Comparison of ENCODE assay signal across 8 cellular contexts in genomic region chr16:30417447-30418349, GRCh38. TPM values are rescaled to one million over a fixed set of nuclear protein-coding genes. Genes with fewer than 3 reads are reported as not detected.
DNase-seq lines count a peak whose midpoint lies in the region; ATAC-seq, FAIRE-seq and TF ChIP-seq lines count a peak whose summit lies in the region.

No MANE protein-coding gene starts in this region.

- peak in 1 of 2 experiments; percentile 52; a peak in 1 of 3 replicates for TF ChIP-seq POLR2A in H1 (IDR thresholded peaks at IDR 0.05; ENCODE audit: control extremely low read depth in 1 of 2, low read depth in 2 of 2, low read length in 2 of 2)

- no peak overlapping the region for H2BK15ac ChIP-seq in H1 (ENCODE audit: low read length)

- TF ChIP-seq CTCF in AG04450 (IDR thresholded peaks at IDR 0.05; ENCODE audit: low read depth, low read length): 0 out of 2 replicates have a peak, but pooled peaks have one; percentile 10
- peak; percentile 21 to 37 (median 29); a peak in 2 of 4 replicates for TF ChIP-seq CTCF in H1 (IDR thresholded peaks at IDR 0.05; ENCODE audit: control extremely low read depth in 1 of 3, insufficient read depth in 1 of 3, low read depth in 1 of 3, low read length in 3 of 3)

- no peak overlapping the region for H2BK20ac ChIP-seq in H1 (ENCODE audit: low read length)

- H3K36me3 ChIP-seq in H1 (ENCODE audit: control insufficient read depth in 2 of 4, insufficient read depth in 4 of 4, low read length in 3 of 4): peaks cover 6 to 23% (median 8%) of the 10 kb centered on the region in 4 experiments

- no peak overlapping the region for H2AFZ ChIP-seq in H1 (ENCODE audit: low read length)

- no peak overlapping the region for H3K56ac ChIP-seq in H1 (replicated peaks; ENCODE audit: insufficient read length, low read depth, low read length)

- H3K4ac ChIP-seq in H1 (replicated peaks; ENCODE audit: insufficient read length, low read depth, low read length): peak overlapping the region; percentile 34

- H4K5ac ChIP-seq in H1 (ENCODE audit: insufficient read length, low read depth, low read length): no peak overlapping the region

- no peaks in the 10 kb centered on the region for H3K9me3 ChIP-seq in AG04450 (ENCODE audit: control insufficient read depth, insufficient read depth, low read length)
- H3K9me3 ChIP-seq in H1 (ENCODE audit: insufficient read depth in 2 of 2, low read depth in 1 of 2, low read length in 1 of 2): no peaks in the 10 kb centered on the region

- no peaks in the 10 kb centered on the region for H3K27me3 ChIP-seq in AG04450 (ENCODE audit: control insufficient read depth, insufficient read depth, low read length)
- no peaks in the 10 kb centered on the region for H3K27me3 ChIP-seq in H1 (replicated peaks in 1 of 4; ENCODE audit: control insufficient read depth in 3 of 4, extremely low read depth in 1 of 4, insufficient read depth in 3 of 4, low read length in 3 of 4)

- no peak overlapping the region for H3K23ac ChIP-seq in H1 (ENCODE audit: insufficient read length)

- H3K18ac ChIP-seq in H1 (ENCODE audit: extremely low read depth, low read length): no peak overlapping the region

- H3K79me2 ChIP-seq in H1 (ENCODE audit: control insufficient read depth in 1 of 2, insufficient read depth in 2 of 2, low read length in 2 of 2): no peaks in the 10 kb centered on the region

- H3K14ac ChIP-seq in H1 (ENCODE audit: insufficient read length): no peak overlapping the region

- peak overlapping the region; percentile 71 for H4K8ac ChIP-seq in H1 (ENCODE audit: extremely low read depth, insufficient read depth, low read length)

- H3K4me2 ChIP-seq in H1 (ENCODE audit: insufficient read depth in 1 of 2, low read depth in 2 of 2, low read length in 2 of 2): peak overlapping the region; percentile 64 to 76

- 0 out of 2 replicates have a peak overlapping the region, but pooled peaks have one; percentile 32 for H2BK5ac ChIP-seq in H1 (ENCODE audit: low read depth, low read length)

- peaks cover 3 to 6% (median 5%) of the 10 kb centered on the region in 4 experiments; a peak in 6 of 7 replicates for H3K4me1 ChIP-seq in H1 (replicated peaks in 1 of 4; ENCODE audit: control insufficient read depth in 3 of 4, insufficient read depth in 4 of 4, low read length in 3 of 4)

- TF ChIP-seq EP300 in H1 (IDR thresholded peaks at IDR 0.05; ENCODE audit: borderline replicate concordance in 1 of 2, low read depth in 2 of 2, low read length in 2 of 2): no peak

- H3K9ac ChIP-seq in H1 (replicated peaks in 1 of 4; ENCODE audit: extremely low read depth in 1 of 4, low read depth in 3 of 4, low read length in 3 of 4): peak overlapping the region in 3 of 4 experiments; percentile 25 to 50 (median 32); a peak in 5 of 7 replicates

- no peak overlapping the region for H2BK12ac ChIP-seq in H1 (ENCODE audit: low read depth, low read length)

- WGBS in H1 (ENCODE audit: extremely low coverage in 1 of 2, insufficient coverage in 1 of 2, insufficient read length in 1 of 2, insufficient replicate concordance in 2 of 2, low coverage in 1 of 2, low lambda C conversion rate in 2 of 2, missing lambda C conversion rate in 1 of 2), 2 experiments: 2% methylated on average over 131 of the region's 142 CpGs; no CpG with 5 or more reads in 1 of the 2 experiments

- peak; percentile 16 to 29; a peak in 2 of 4 replicates for TF ChIP-seq RAD21 in H1 (IDR thresholded peaks at IDR 0.05 in 1 of 2, conservative IDR thresholded peaks at IDR 0.05 in 1 of 2; ENCODE audit: low read depth in 2 of 2, low read length in 2 of 2)

- DNase-seq in AG04450 (ENCODE audit: low read depth, low spot score) (peak; percentile 80), NCI-H526 (lab: John Stamatoyannopoulos, UW) (peak; percentile 85 to 98), H1 (ENCODE audit: low read depth in 1 of 2, low spot score in 2 of 2) (peak; percentile 86 to 94), mesenteric fat pad (ENCODE audit: low spot score) (peak; percentile 92)
- DNase-seq in activated CD8-positive, alpha-beta memory T cell treated with anti-CD3 and anti-CD28 coated beads for 48 hours (ENCODE audit: low read depth in 2 of 3, low spot score in 2 of 3): peak; percentile 44 to 79 (median 65)
- peak; percentile 65 for DNase-seq in stimulated activated CD8-positive, alpha-beta memory T cell treated with anti-CD3 and anti-CD28 coated beads, Interleukin-15, amount 100 ng/mL, for 1 hour (ENCODE audit: low read depth)

- H3K4me3 ChIP-seq in AG04450 (ENCODE audit: low read depth, low read length): peak overlapping the region; percentile 60
- H3K4me3 ChIP-seq in H1 (ENCODE audit: extremely low read depth in 1 of 4, insufficient read depth in 2 of 4, low read depth in 3 of 4, low read length in 4 of 4): peak overlapping the region; percentile 36 to 60 (median 50)

- no peak overlapping the region for H4K91ac ChIP-seq in H1 (replicated peaks; ENCODE audit: insufficient read length, low read length)

- H3K27ac ChIP-seq in AG04450 (ENCODE audit: low read depth, low read length) (no peak overlapping the region), H1 (ENCODE audit: low read depth, low read length) (no peak overlapping the region)

- peak; percentile 46 for ATAC-seq in GM18870 (IDR thresholded peaks at IDR 0.05; ENCODE audit: unreplicated experiment)
- ATAC-seq in HG03135 (IDR thresholded peaks at IDR 0.05; ENCODE audit: unreplicated experiment): peak; percentile 74

- no peak overlapping the region for H2BK120ac ChIP-seq in H1 (replicated peaks; ENCODE audit: low read depth, low read length)

- POLR2A ChIA-PET in AG04450 (lab: Yijun Ruan, JAX): interaction anchor here (0.6 to 2.0 kb wide), 12 partner anchors 8 to 578 kb away, joined by 3 to 13 read pairs (median 4); partner anchors contain the start of genes DCTPP1, SEPHS2, TBX6 and ZNF48
- POLR2A ChIA-PET in H1 (lab: Charles Lee; ENCODE audit: partially characterized antibody): interaction anchor here (0.6 to 4.0 kb wide), 22 partner anchors 10 to 353 kb away, joined by 3 to 34 read pairs (median 3); partner anchors contain the start of genes ALDOA, CD2BP2, DCTPP1 and ZNF48

- H2AK5ac ChIP-seq in H1 (ENCODE audit: low read depth, low read length): no peak overlapping the region

- H3K79me1 ChIP-seq in H1 (ENCODE audit: low read depth, low read length): peaks cover 6% of the 10 kb centered on the region; the same call in 1 of the 2 replicates

- FAIRE-seq in H1 (lab: Jason Lieb, UNC): no peak

- H4K20me1 ChIP-seq in H1 (replicated peaks in 1 of 2; ENCODE audit: control insufficient read depth in 1 of 2, insufficient read depth in 2 of 2, low read length in 2 of 2): peaks cover 2 to 12% of the 10 kb centered on the region in 2 experiments

- CTCF ChIA-PET in AG04450 (lab: Charles Lee): interaction anchor here (0.5 to 2.0 kb wide), 5 partner anchors 9 to 50 kb away, joined by 3 to 13 read pairs (median 4); partner anchors contain the start of genes DCTPP1 and ZNF771
- CTCF ChIA-PET in H1 (lab: Charles Lee; ENCODE audit: partially characterized antibody): interaction anchor here (0.6 to 3.3 kb wide), 14 partner anchors 8 to 212 kb away, joined by 3 to 13 read pairs (median 4); partner anchors contain the start of genes DCTPP1, ZNF48 and ZNF771

- H3K23me2 ChIP-seq in H1 (ENCODE audit: low read depth, low read length): peaks cover 8% of the 10 kb centered on the region; the same call in 1 of the 2 replicates

RNA-seq across cellular contexts. Expression of gene ZNF771, which starts 10.3 kb away (rescaled TPM):
- 9.3 and 10.1 TPM in 2 replicates for polyA plus RNA-seq in AG04450 (2011; rRNA removed)
- polyA minus RNA-seq in AG04450 (2011; rRNA and poly(A)+ RNA removed): 5.8 and 6.3 TPM in 2 replicates
- 9.6 and 10.6 TPM in 2 replicates for total RNA-seq in H1 (2021; fragmentation: NEBNext Ultra II Directional; extraction: Animal tissue kit (Norgen Biotek cat#: 25700))
- 15.7 and 20.2 TPM in 2 replicates for polyA plus RNA-seq in H1 (2011; rRNA removed)
- polyA plus RNA-seq in H1 (2011; cell fraction: cytosol; rRNA removed): 12.0 TPM
- 10.5 TPM for polyA plus RNA-seq in H1 (2011; cell fraction: nucleus; rRNA removed)
- polyA plus RNA-seq in H1 (2012, experiment 1 of 2): 5.4 to 6.8 TPM (median 6.4 TPM) in 4 replicates
- polyA plus RNA-seq in H1 (2012, experiment 2 of 2): 4.0 TPM
- 3.7 TPM for polyA plus RNA-seq in H1 (2013, experiment 1 of 2)
- 4.6 TPM for polyA plus RNA-seq in H1 (2013, experiment 2 of 2)
- 3.6 and 4.7 TPM in 2 replicates for polyA minus RNA-seq in H1 (2011; rRNA and poly(A)+ RNA removed)
- polyA minus RNA-seq in H1 (2011; cell fraction: cytosol; rRNA and poly(A)+ RNA removed): 7.8 TPM
- 11.8 TPM for polyA minus RNA-seq in H1 (2011; cell fraction: nucleus; rRNA and poly(A)+ RNA removed)
- 6.3 TPM for total RNA-seq in mesenteric fat pad

RNA-seq across cellular contexts. Expression of gene DCTPP1, which starts 12.1 kb away (rescaled TPM):
- polyA plus RNA-seq in AG04450 (2011; rRNA removed) (34.1 and 34.7 TPM in 2 replicates), H1 (2011; rRNA removed) (103 and 105 TPM in 2 replicates)
- 9.6 and 15.7 TPM in 2 replicates for polyA minus RNA-seq in AG04450 (2011; rRNA and poly(A)+ RNA removed)
- 90.4 and 94.5 TPM in 2 replicates for total RNA-seq in H1 (2021; fragmentation: NEBNext Ultra II Directional; extraction: Animal tissue kit (Norgen Biotek cat#: 25700))
- 108 TPM for polyA plus RNA-seq in H1 (2011; cell fraction: cytosol; rRNA removed)
- 51.4 TPM for polyA plus RNA-seq in H1 (2011; cell fraction: nucleus; rRNA removed)
- polyA plus RNA-seq in H1 (2012, experiment 1 of 2): 74.8 to 99.2 TPM (median 95.4 TPM) in 4 replicates
- 172 TPM for polyA plus RNA-seq in H1 (2012, experiment 2 of 2)
- polyA plus RNA-seq in H1 (2013, experiment 1 of 2): 61.2 TPM
- polyA plus RNA-seq in H1 (2013, experiment 2 of 2): 60.1 TPM
- 27.2 and 45.3 TPM in 2 replicates for polyA minus RNA-seq in H1 (2011; rRNA and poly(A)+ RNA removed)
- 37.7 TPM for polyA minus RNA-seq in H1 (2011; cell fraction: cytosol; rRNA and poly(A)+ RNA removed)
- polyA minus RNA-seq in H1 (2011; cell fraction: nucleus; rRNA and poly(A)+ RNA removed): 16.8 TPM
- 26.8 TPM for total RNA-seq in mesenteric fat pad

RNA-seq across cellular contexts. Expression of gene ZNF48, which starts 22.5 kb away (rescaled TPM):
- 4.3 and 5.3 TPM in 2 replicates for polyA plus RNA-seq in AG04450 (2011; rRNA removed)
- polyA minus RNA-seq in AG04450 (2011; rRNA and poly(A)+ RNA removed): 5.9 and 6.6 TPM in 2 replicates
- total RNA-seq in H1 (2021; fragmentation: NEBNext Ultra II Directional; extraction: Animal tissue kit (Norgen Biotek cat#: 25700)): 40.6 and 41.2 TPM in 2 replicates
- polyA plus RNA-seq in H1 (2011; rRNA removed): 30.4 and 39.6 TPM in 2 replicates
- polyA plus RNA-seq in H1 (2011; cell fraction: cytosol; rRNA removed): 27.3 TPM
- polyA plus RNA-seq in H1 (2011; cell fraction: nucleus; rRNA removed): 30.8 TPM
- polyA plus RNA-seq in H1 (2012, experiment 1 of 2): 30.8 to 36.4 TPM (median 33.0 TPM) in 4 replicates
- polyA plus RNA-seq in H1 (2012, experiment 2 of 2): 36.2 TPM
- polyA plus RNA-seq in H1 (2013, experiment 1 of 2): 19.0 TPM
- polyA plus RNA-seq in H1 (2013, experiment 2 of 2): 18.2 TPM
- polyA minus RNA-seq in H1 (2011; rRNA and poly(A)+ RNA removed): 23.0 and 24.8 TPM in 2 replicates
- 20.8 TPM for polyA minus RNA-seq in H1 (2011; cell fraction: cytosol; rRNA and poly(A)+ RNA removed)
- 25.9 TPM for polyA minus RNA-seq in H1 (2011; cell fraction: nucleus; rRNA and poly(A)+ RNA removed)
- total RNA-seq in mesenteric fat pad: 5.3 TPM

RNA-seq across cellular contexts. Expression of gene SEPHS2, which starts 28.0 kb away (rescaled TPM):
- polyA plus RNA-seq in AG04450 (2011; rRNA removed) (41.2 and 47.1 TPM in 2 replicates), H1 (2011; rRNA removed) (27.5 and 28.2 TPM in 2 replicates)
- polyA minus RNA-seq in AG04450 (2011; rRNA and poly(A)+ RNA removed): 27.1 and 32.0 TPM in 2 replicates
- total RNA-seq in H1 (2021; fragmentation: NEBNext Ultra II Directional; extraction: Animal tissue kit (Norgen Biotek cat#: 25700)): 61.8 and 62.0 TPM in 2 replicates
- polyA plus RNA-seq in H1 (2011; cell fraction: cytosol; rRNA removed): 46.0 TPM
- polyA plus RNA-seq in H1 (2011; cell fraction: nucleus; rRNA removed): 19.7 TPM
- 44.1 to 49.7 TPM (median 47.1 TPM) in 4 replicates for polyA plus RNA-seq in H1 (2012, experiment 1 of 2)
- polyA plus RNA-seq in H1 (2012, experiment 2 of 2): 15.9 TPM
- polyA plus RNA-seq in H1 (2013, experiment 1 of 2): 36.3 TPM
- polyA plus RNA-seq in H1 (2013, experiment 2 of 2): 38.0 TPM
- polyA minus RNA-seq in H1 (2011; rRNA and poly(A)+ RNA removed): 38.7 and 52.0 TPM in 2 replicates
- 18.6 TPM for polyA minus RNA-seq in H1 (2011; cell fraction: cytosol; rRNA and poly(A)+ RNA removed)
- 20.7 TPM for polyA minus RNA-seq in H1 (2011; cell fraction: nucleus; rRNA and poly(A)+ RNA removed)
- total RNA-seq in mesenteric fat pad: 48.4 TPM

RNA-seq across cellular contexts. Expression of gene SEPTIN1, which starts 35.3 kb away (rescaled TPM):
- polyA plus RNA-seq in AG04450 (2011; rRNA removed) (not detected in 2 replicates), H1 (2011; rRNA removed) (0.24 and 0.57 TPM in 2 replicates)
- polyA minus RNA-seq in AG04450 (2011; rRNA and poly(A)+ RNA removed): 0.51 TPM in 1 of 2 replicates, not detected in the other
- total RNA-seq in H1 (2021; fragmentation: NEBNext Ultra II Directional; extraction: Animal tissue kit (Norgen Biotek cat#: 25700)): 0.84 and 1.4 TPM in 2 replicates
- 0.70 TPM for polyA plus RNA-seq in H1 (2011; cell fraction: cytosol; rRNA removed)
- polyA plus RNA-seq in H1 (2011; cell fraction: nucleus; rRNA removed): 0.83 TPM
- polyA plus RNA-seq in H1 (2012, experiment 1 of 2): 1.1 to 2.7 TPM (median 1.3 TPM) in 4 replicates
- polyA plus RNA-seq in H1 (2012, experiment 2 of 2): 0.73 TPM
- polyA plus RNA-seq in H1 (2013, experiment 1 of 2): 1.5 TPM
- 1.5 TPM for polyA plus RNA-seq in H1 (2013, experiment 2 of 2)
- not detected in 2 replicates for polyA minus RNA-seq in H1 (2011; rRNA and poly(A)+ RNA removed)
- polyA minus RNA-seq in H1 (2011; cell fraction: cytosol; rRNA and poly(A)+ RNA removed): not detected
- not detected for polyA minus RNA-seq in H1 (2011; cell fraction: nucleus; rRNA and poly(A)+ RNA removed)
- 2.3 TPM for total RNA-seq in mesenteric fat pad
